Comparison of ENCODE assay signal across 8 cellular contexts in genomic region chr5:58891072-58891970, GRCh38.
DNase-seq lines count a peak whose midpoint lies in the region; ATAC-seq and TF ChIP-seq lines count a peak whose summit lies in the region.

No MANE protein-coding gene starts in this region.

- peak overlapping the region; percentile 94 for H3K27ac Mint-ChIP-seq in activated CD4-positive, alpha-beta memory T cell treated with anti-CD3 and anti-CD28 coated beads for 36 hours

- CTCF ChIA-PET in activated CD4-positive, alpha-beta memory T cell treated with anti-CD3 and anti-CD28 coated beads for 36 hours (lab: Charles Lee), result interaction anchor here (0.6 to 7.0 kb wide), 29 partner anchors 9 to 699 kb away, joined by 3 to 65 read pairs (median 5); no protein-coding TSS in a partner anchor

- peaks cover 2% of the 10 kb centered on the region for H3K27me3 Mint-ChIP-seq in activated CD4-positive, alpha-beta memory T cell treated with anti-CD3 and anti-CD28 coated beads for 36 hours

- intact Hi-C loops in activated CD4-positive, alpha-beta memory T cell treated with anti-CD3 and anti-CD28 coated beads for 36 hours (cut with micrococcal nuclease), result loop anchor here (1.0 to 2.0 kb wide), 10 partner anchors 35 to 347 kb away; no protein-coding TSS in a partner anchor

- TF ChIP-seq CTCF in HFF-Myc (IDR thresholded peaks at IDR 0.05; ENCODE audit: low read depth, low read length, missing control alignments), result peak; percentile 70

- no peaks in the 10 kb centered on the region for H3K36me3 Mint-ChIP-seq in activated CD4-positive, alpha-beta memory T cell treated with anti-CD3 and anti-CD28 coated beads for 36 hours

- peaks cover 45% of the 10 kb centered on the region for H3K4me1 Mint-ChIP-seq in activated CD4-positive, alpha-beta memory T cell treated with anti-CD3 and anti-CD28 coated beads for 36 hours (ENCODE audit: low read depth)

- no peak for ATAC-seq in HG03439 (IDR thresholded peaks at IDR 0.05; ENCODE audit: unreplicated experiment)

- H3K9me3 Mint-ChIP-seq in activated CD4-positive, alpha-beta memory T cell treated with anti-CD3 and anti-CD28 coated beads for 36 hours, result no peaks in the 10 kb centered on the region

- DNase-seq in DMS114 treated with DMSO at 0.1 percent for 48 hours (lab: John Stamatoyannopoulos, UW; ENCODE audit: unreplicated experiment), result peak; percentile 30
- peak; percentile 55 for DNase-seq in HFF-Myc (ENCODE audit: extremely low read depth, low read depth)
- peak; percentile 71 for DNase-seq in NCI-H510A treated with DMSO at 0.1 percent for 48 hours (lab: John Stamatoyannopoulos, UW)
- peak; percentile 82 for DNase-seq in activated CD4-positive, alpha-beta memory T cell treated with anti-CD3 and anti-CD28 coated beads for 36 hours
- DNase-seq in ecto neural progenitor cell (ENCODE audit: low spot score), result peak; percentile 73
- peak; percentile 65 to 75 for DNase-seq in lung microvascular endothelial cell (ENCODE audit: low read depth in 2 of 2)
- peak; percentile 13 for DNase-seq in stimulated activated CD8-positive, alpha-beta memory T cell treated with anti-CD3 and anti-CD28 coated beads, Interleukin-12 subunit alpha, Interleukin-12 subunit beta, amount 100 ng/mL, for 4 hours (ENCODE audit: low read depth)

- POLR2A ChIA-PET in activated CD4-positive, alpha-beta memory T cell treated with anti-CD3 and anti-CD28 coated beads for 36 hours (lab: Charles Lee), result interaction anchor here (1.0 to 1.6 kb wide), 6 partner anchors 34 to 232 kb away, joined by 3 to 8 read pairs (median 4); no protein-coding TSS in a partner anchor

- H3K4me3 ChIP-seq in HFF-Myc (replicated peaks; ENCODE audit: low read depth, low read length), result 0 out of 2 replicates have a peak overlapping the region, but pooled peaks have one; percentile 13

- H3K4me3 Mint-ChIP-seq in activated CD4-positive, alpha-beta memory T cell treated with anti-CD3 and anti-CD28 coated beads for 36 hours, result peak overlapping the region; percentile 67

Comparison
In these comparisons a context has a peak if more than half of its experiments do, and no peak if none do; other contexts are left out.
1. DNase-seq: peak in every context shown above with its lines; median percentile 82 in activated CD4-positive, alpha-beta memory T cell treated with anti-CD3 and anti-CD28 coated beads for 36 hours; 73 in ecto neural progenitor cell; 71 in NCI-H510A treated with DMSO at 0.1 percent for 48 hours; 70 in lung microvascular endothelial cell; 55 in HFF-Myc; 30 in DMS114 treated with DMSO at 0.1 percent for 48 hours; 13 in stimulated activated CD8-positive, alpha-beta memory T cell treated with anti-CD3 and anti-CD28 coated beads, Interleukin-12 subunit alpha, Interleukin-12 subunit beta, amount 100 ng/mL, for 4 hours.